8 cellular contexts compared by ENCODE assay signal in genomic region chr13:76886292-76887061, GRCh38. TPM values are rescaled to one million over a fixed set of nuclear protein-coding genes. Genes with fewer than 3 reads are reported as not detected.
DNase-seq lines count a peak whose midpoint lies in the region; ATAC-seq and TF ChIP-seq lines count a peak whose summit lies in the region.

Gene KCTD12, minus strand, starts transcription at chr13:76886405. Its CDS starts 257 bp downstream, at chr13:76886148.

- no peaks in the 10 kb centered on the region for H3K79me2 ChIP-seq in parathyroid adenoma

- H2AFZ ChIP-seq in parathyroid adenoma, result peak within 1 kb of the TSS; percentile 92

- peak within 1 kb of the TSS; percentile 86 for H3K4me2 ChIP-seq in parathyroid adenoma (ENCODE audit: low read length)

- H3K9me3 ChIP-seq in parathyroid adenoma (ENCODE audit: control insufficient read depth, low read length), result no peaks in the 10 kb centered on the region
- no peaks in the 10 kb centered on the region for H3K9me3 ChIP-seq in thyroid gland

- H3K36me3 ChIP-seq in parathyroid adenoma (ENCODE audit: control insufficient read depth, insufficient read depth, low read length), result no peaks in the 10 kb centered on the region
- no peaks in the 10 kb centered on the region for H3K36me3 ChIP-seq in thyroid gland

- ATAC-seq in GM21528 (IDR thresholded peaks at IDR 0.05; ENCODE audit: low FRiP score, unreplicated experiment) (peak; percentile 76), SK-N-SH treated with all-trans-retinoic acid at 6 μM for 48 hours (peak; percentile 82), Right ventricle myocardium superior (ENCODE audit: poor library complexity) (peak; percentile 88)

- H3K4me1 ChIP-seq in parathyroid adenoma (peaks cover 4% of the 10 kb centered on the region), thyroid gland (peaks cover 12 to 16% of the 10 kb centered on the region in 2 donors)

- 0 to 1% methylated on average over 23 to 28 of the region's 82 CpGs for WGBS in thyroid gland, 2 donors

- no peak within 1 kb of the TSS for H3K9ac ChIP-seq in parathyroid adenoma

- no peak for TF ChIP-seq RAD21 in Ishikawa (IDR thresholded peaks at IDR 0.05; ENCODE audit: low read depth)

- DNase-seq in Daoy (ENCODE audit: low read depth) (peak; percentile 81), Right ventricle myocardium superior (peak; percentile 96), thyroid gland (peak; percentile 83 to 87)
- DNase-seq in activated naive CD8-positive, alpha-beta T cell treated with anti-CD3 and anti-CD28 coated beads, Interleukin-2, amount 50 U/mL, for 16 hours (ENCODE audit: low read depth, low spot score), result peak; percentile 63

- TF ChIP-seq EP300 in Ishikawa (IDR thresholded peaks at IDR 0.05; ENCODE audit: borderline replicate concordance), result no peak

- H3K27me3 ChIP-seq in parathyroid adenoma (ENCODE audit: control insufficient read depth, insufficient read depth, low read length), result no peaks in the 10 kb centered on the region
- H3K27me3 ChIP-seq in thyroid gland, result no peaks in the 10 kb centered on the region

- intact Hi-C loops in Right ventricle myocardium superior (cut with DNase I) (no loop called here), thyroid gland (cut with DNase I) (loop anchor here (10.0 kb wide), 1 partner anchor 222 kb away; no protein-coding TSS in a partner anchor)

- TF ChIP-seq POLR2A in thyroid gland (IDR thresholded peaks at IDR 0.05), result peak in 1 of 2 donors; percentile 92

- TF ChIP-seq CTCF in parathyroid adenoma (IDR thresholded peaks at IDR 0.05) (no peak), thyroid gland (IDR thresholded peaks at IDR 0.05) (peak in 3 of 6 experiments; percentile 3 to 41 (median 36))

- H3K27ac ChIP-seq in parathyroid adenoma (peak within 1 kb of the TSS; percentile 82), thyroid gland (peak within 1 kb of the TSS; percentile 79 to 85 (median 84))

- H3K4me3 ChIP-seq in parathyroid adenoma (ENCODE audit: low read depth, low read length) (peak within 1 kb of the TSS; percentile 58), thyroid gland (replicated peaks in 1 of 3) (peak within 1 kb of the TSS; percentile 31 to 68 (median 67))

TF ChIP-seq in Ishikawa, 13 proteins besides CTCF, POLR2A, EP300 and RAD21:
- TF ChIP-seq CEBPB (IDR thresholded peaks at IDR 0.05) (no peak), USF1 (IDR thresholded peaks at IDR 0.05) (no peak), EGR1 (IDR thresholded peaks at IDR 0.05) (peak; percentile 93), MAX (IDR thresholded peaks at IDR 0.05) (no peak), TCF12 (IDR thresholded peaks at IDR 0.05; ENCODE audit: low read depth) (no peak), NFIC (IDR thresholded peaks at IDR 0.05) (no peak), ZBTB7A (IDR thresholded peaks at IDR 0.05; ENCODE audit: low read depth) (0 out of 2 replicates have a peak, but pooled peaks have one; percentile 19), TAF1 (IDR thresholded peaks at IDR 0.05; ENCODE audit: low read depth) (no peak), YY1 (IDR thresholded peaks at IDR 0.05; ENCODE audit: low read depth) (no peak)
- TF ChIP-seq, protein P1, sequence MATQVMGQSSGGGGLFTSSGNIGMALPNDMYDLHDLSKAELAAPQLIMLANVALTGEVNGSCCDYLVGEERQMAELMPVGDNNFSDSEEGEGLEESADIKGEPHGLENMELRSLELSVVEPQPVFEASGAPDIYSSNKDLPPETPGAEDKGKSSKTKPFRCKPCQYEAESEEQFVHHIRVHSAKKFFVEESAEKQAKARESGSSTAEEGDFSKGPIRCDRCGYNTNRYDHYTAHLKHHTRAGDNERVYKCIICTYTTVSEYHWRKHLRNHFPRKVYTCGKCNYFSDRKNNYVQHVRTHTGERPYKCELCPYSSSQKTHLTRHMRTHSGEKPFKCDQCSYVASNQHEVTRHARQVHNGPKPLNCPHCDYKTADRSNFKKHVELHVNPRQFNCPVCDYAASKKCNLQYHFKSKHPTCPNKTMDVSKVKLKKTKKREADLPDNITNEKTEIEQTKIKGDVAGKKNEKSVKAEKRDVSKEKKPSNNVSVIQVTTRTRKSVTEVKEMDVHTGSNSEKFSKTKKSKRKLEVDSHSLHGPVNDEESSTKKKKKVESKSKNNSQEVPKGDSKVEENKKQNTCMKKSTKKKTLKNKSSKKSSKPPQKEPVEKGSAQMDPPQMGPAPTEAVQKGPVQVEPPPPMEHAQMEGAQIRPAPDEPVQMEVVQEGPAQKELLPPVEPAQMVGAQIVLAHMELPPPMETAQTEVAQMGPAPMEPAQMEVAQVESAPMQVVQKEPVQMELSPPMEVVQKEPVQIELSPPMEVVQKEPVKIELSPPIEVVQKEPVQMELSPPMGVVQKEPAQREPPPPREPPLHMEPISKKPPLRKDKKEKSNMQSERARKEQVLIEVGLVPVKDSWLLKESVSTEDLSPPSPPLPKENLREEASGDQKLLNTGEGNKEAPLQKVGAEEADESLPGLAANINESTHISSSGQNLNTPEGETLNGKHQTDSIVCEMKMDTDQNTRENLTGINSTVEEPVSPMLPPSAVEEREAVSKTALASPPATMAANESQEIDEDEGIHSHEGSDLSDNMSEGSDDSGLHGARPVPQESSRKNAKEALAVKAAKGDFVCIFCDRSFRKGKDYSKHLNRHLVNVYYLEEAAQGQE (IDR thresholded peaks at IDR 0.05; ENCODE audit: low read depth), result no peak
TF ChIP-seq in Ishikawa: peak in this region for 2.

TF ChIP-seq in SK-N-SH treated with all-trans-retinoic acid at 6 μM for 48 hours, 23 proteins besides CTCF, POLR2A, EP300 and RAD21:
- TF ChIP-seq, protein P2, sequence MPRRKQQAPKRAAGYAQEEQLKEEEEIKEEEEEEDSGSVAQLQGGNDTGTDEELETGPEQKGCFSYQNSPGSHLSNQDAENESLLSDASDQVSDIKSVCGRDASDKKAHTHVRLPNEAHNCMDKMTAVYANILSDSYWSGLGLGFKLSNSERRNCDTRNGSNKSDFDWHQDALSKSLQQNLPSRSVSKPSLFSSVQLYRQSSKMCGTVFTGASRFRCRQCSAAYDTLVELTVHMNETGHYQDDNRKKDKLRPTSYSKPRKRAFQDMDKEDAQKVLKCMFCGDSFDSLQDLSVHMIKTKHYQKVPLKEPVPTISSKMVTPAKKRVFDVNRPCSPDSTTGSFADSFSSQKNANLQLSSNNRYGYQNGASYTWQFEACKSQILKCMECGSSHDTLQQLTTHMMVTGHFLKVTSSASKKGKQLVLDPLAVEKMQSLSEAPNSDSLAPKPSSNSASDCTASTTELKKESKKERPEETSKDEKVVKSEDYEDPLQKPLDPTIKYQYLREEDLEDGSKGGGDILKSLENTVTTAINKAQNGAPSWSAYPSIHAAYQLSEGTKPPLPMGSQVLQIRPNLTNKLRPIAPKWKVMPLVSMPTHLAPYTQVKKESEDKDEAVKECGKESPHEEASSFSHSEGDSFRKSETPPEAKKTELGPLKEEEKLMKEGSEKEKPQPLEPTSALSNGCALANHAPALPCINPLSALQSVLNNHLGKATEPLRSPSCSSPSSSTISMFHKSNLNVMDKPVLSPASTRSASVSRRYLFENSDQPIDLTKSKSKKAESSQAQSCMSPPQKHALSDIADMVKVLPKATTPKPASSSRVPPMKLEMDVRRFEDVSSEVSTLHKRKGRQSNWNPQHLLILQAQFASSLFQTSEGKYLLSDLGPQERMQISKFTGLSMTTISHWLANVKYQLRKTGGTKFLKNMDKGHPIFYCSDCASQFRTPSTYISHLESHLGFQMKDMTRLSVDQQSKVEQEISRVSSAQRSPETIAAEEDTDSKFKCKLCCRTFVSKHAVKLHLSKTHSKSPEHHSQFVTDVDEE (CRISPR knock-in tag; IDR thresholded peaks at IDR 0.05), result 0 out of 2 replicates have a peak, but pooled peaks have one; percentile 24
- TF ChIP-seq ZNF8 (CRISPR knock-in tag; IDR thresholded peaks at IDR 0.05), result no peak

RNA-seq across cellular contexts. Expression of gene KCTD12, which starts in this region (rescaled TPM):
- 4.2 and 5.0 TPM in 2 replicates for total RNA-seq in Daoy (2014; rRNA removed; shearing (Covaris generic))
- total RNA-seq in Right ventricle myocardium superior (34.7 TPM), thyroid gland (10 to 100 TPM; 27.9 to 59.3 (median 37.8) TPM)

Comparison
In these comparisons a context has a peak if more than half of its experiments do, and no peak if none do; other contexts are left out.
1. Peak in every context shown above with its lines: DNase-seq, ATAC-seq, H3K4me3 ChIP-seq and H3K27ac ChIP-seq.